In the genomic region with DNA sequence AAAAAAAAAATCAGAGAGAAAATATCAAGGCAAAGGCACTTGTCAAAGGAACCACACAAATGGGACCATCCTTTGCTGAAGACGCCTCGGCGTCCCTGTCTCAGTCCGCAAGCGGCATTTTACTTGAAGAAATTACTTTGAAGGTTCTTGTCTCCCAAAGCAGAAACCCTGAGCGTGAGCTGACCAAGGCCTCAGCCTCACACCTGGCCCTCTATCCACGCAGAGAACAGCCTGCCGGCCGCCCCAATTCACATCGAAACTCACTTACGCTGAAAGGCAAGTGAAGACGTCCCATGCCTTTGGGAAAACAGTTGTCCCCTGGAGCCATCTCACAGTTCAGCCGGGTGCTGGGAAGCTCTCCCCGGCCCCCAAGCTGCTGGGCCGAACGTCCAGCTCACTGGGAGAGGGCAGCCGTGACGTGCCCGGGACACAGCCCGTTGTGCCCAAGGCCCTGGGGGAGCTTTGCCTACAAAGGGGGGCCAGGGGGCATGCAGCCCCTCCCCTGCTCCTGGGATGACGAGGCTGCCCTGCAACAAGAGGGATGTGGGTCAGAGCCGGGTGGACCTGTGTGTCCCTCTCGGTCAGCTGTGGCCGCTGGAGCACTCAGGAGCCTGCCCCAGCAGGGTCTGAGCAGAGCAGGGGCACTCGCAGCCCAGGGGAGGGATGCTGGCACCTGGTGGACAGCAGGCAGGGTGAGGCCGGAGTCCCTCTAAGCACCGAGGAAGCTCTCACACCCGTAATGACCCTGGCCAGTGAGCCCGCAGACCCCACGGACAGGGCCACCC, we compare ENCODE assay signal across 3 cellular contexts.
TF ChIP-seq lines count a peak whose summit lies in the region.

No MANE protein-coding gene starts in this region.

TF ChIP-seq in SK-N-SH treated with all-trans-retinoic acid at 6 μM for 48 hours, 23 proteins besides CTCF, POLR2A, EP300 and RAD21:
- TF ChIP-seq, protein P1, sequence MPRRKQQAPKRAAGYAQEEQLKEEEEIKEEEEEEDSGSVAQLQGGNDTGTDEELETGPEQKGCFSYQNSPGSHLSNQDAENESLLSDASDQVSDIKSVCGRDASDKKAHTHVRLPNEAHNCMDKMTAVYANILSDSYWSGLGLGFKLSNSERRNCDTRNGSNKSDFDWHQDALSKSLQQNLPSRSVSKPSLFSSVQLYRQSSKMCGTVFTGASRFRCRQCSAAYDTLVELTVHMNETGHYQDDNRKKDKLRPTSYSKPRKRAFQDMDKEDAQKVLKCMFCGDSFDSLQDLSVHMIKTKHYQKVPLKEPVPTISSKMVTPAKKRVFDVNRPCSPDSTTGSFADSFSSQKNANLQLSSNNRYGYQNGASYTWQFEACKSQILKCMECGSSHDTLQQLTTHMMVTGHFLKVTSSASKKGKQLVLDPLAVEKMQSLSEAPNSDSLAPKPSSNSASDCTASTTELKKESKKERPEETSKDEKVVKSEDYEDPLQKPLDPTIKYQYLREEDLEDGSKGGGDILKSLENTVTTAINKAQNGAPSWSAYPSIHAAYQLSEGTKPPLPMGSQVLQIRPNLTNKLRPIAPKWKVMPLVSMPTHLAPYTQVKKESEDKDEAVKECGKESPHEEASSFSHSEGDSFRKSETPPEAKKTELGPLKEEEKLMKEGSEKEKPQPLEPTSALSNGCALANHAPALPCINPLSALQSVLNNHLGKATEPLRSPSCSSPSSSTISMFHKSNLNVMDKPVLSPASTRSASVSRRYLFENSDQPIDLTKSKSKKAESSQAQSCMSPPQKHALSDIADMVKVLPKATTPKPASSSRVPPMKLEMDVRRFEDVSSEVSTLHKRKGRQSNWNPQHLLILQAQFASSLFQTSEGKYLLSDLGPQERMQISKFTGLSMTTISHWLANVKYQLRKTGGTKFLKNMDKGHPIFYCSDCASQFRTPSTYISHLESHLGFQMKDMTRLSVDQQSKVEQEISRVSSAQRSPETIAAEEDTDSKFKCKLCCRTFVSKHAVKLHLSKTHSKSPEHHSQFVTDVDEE (CRISPR knock-in tag; IDR thresholded peaks at IDR 0.05): no peak
- no peak for TF ChIP-seq GLIS3 (CRISPR knock-in tag; IDR thresholded peaks at IDR 0.05)
- TF ChIP-seq TOX (CRISPR knock-in tag; IDR thresholded peaks at IDR 0.05; ENCODE audit: borderline replicate concordance): no peak
- TF ChIP-seq, protein P2, sequence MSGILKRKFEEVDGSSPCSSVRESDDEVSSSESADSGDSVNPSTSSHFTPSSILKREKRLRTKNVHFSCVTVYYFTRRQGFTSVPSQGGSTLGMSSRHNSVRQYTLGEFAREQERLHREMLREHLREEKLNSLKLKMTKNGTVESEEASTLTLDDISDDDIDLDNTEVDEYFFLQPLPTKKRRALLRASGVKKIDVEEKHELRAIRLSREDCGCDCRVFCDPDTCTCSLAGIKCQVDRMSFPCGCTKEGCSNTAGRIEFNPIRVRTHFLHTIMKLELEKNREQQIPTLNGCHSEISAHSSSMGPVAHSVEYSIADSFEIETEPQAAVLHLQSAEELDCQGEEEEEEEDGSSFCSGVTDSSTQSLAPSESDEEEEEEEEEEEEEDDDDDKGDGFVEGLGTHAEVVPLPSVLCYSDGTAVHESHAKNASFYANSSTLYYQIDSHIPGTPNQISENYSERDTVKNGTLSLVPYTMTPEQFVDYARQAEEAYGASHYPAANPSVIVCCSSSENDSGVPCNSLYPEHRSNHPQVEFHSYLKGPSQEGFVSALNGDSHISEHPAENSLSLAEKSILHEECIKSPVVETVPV (CRISPR knock-in tag; IDR thresholded peaks at IDR 0.05): no peak
- no peak for TF ChIP-seq ARNTL (CRISPR knock-in tag; IDR thresholded peaks at IDR 0.05; ENCODE audit: borderline replicate concordance, low read depth)
- no peak for TF ChIP-seq CSDC2 (CRISPR knock-in tag; IDR thresholded peaks at IDR 0.05)
- TF ChIP-seq ZFP30 (CRISPR knock-in tag; IDR thresholded peaks at IDR 0.05): no peak
- no peak for TF ChIP-seq RARB (CRISPR knock-in tag; IDR thresholded peaks at IDR 0.05)
- no peak for TF ChIP-seq ISL1 (CRISPR knock-in tag; IDR thresholded peaks at IDR 0.05)
- no peak for TF ChIP-seq PPARA (CRISPR knock-in tag; IDR thresholded peaks at IDR 0.05; ENCODE audit: borderline replicate concordance)

TF ChIP-seq in SK-N-SH, 30 proteins besides CTCF, POLR2A, EP300 and RAD21:
- TF ChIP-seq MEF2A (IDR thresholded peaks at IDR 0.05; ENCODE audit: borderline replicate concordance, low read depth) (no peak), TCF12 (IDR thresholded peaks at IDR 0.05) (no peak), POLR2AphosphoS5 (IDR thresholded peaks at IDR 0.05; ENCODE audit: low read depth, low read length) (no peak), RCOR1 (IDR thresholded peaks at IDR 0.05; ENCODE audit: low read length) (no peak), GATA2 (CRISPR knock-in tag; IDR thresholded peaks at IDR 0.05) (no peak), TEAD4 (IDR thresholded peaks at IDR 0.05; ENCODE audit: borderline replicate concordance, insufficient read depth) (no peak), ELF1 (IDR thresholded peaks at IDR 0.05) (no peak), RFX5 (IDR thresholded peaks at IDR 0.05; ENCODE audit: low read length) (no peak), EZH2phosphoT487 (IDR thresholded peaks at IDR 0.05; ENCODE audit: borderline replicate concordance, low read depth) (no peak), TAF1 (IDR thresholded peaks at IDR 0.05; ENCODE audit: borderline replicate concordance, low read depth, low read length) (no peak), GABPA (IDR thresholded peaks at IDR 0.05; ENCODE audit: low read depth) (no peak), CHD2 (IDR thresholded peaks at IDR 0.05; ENCODE audit: low read length, partially characterized antibody) (no peak), NRF1 (IDR thresholded peaks at IDR 0.05; ENCODE audit: low read depth, low read length) (no peak), SMC3 (IDR thresholded peaks at IDR 0.05; ENCODE audit: low read depth, low read length) (no peak), MXI1 (IDR thresholded peaks at IDR 0.05; ENCODE audit: low read depth, low read length) (no peak)
- TF ChIP-seq, protein P3, sequence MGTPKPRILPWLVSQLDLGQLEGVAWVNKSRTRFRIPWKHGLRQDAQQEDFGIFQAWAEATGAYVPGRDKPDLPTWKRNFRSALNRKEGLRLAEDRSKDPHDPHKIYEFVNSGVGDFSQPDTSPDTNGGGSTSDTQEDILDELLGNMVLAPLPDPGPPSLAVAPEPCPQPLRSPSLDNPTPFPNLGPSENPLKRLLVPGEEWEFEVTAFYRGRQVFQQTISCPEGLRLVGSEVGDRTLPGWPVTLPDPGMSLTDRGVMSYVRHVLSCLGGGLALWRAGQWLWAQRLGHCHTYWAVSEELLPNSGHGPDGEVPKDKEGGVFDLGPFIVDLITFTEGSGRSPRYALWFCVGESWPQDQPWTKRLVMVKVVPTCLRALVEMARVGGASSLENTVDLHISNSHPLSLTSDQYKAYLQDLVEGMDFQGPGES (IDR thresholded peaks at IDR 0.05; ENCODE audit: low read depth, low read length): no peak
- TF ChIP-seq, protein P4, sequence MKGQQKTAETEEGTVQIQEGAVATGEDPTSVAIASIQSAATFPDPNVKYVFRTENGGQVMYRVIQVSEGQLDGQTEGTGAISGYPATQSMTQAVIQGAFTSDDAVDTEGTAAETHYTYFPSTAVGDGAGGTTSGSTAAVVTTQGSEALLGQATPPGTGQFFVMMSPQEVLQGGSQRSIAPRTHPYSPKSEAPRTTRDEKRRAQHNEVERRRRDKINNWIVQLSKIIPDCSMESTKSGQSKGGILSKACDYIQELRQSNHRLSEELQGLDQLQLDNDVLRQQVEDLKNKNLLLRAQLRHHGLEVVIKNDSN (IDR thresholded peaks at IDR 0.05; ENCODE audit: borderline replicate concordance, low read depth): no peak
- TF ChIP-seq, protein P5, sequence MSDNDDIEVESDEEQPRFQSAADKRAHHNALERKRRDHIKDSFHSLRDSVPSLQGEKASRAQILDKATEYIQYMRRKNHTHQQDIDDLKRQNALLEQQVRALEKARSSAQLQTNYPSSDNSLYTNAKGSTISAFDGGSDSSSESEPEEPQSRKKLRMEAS (IDR thresholded peaks at IDR 0.05; ENCODE audit: low read depth): no peak
- TF ChIP-seq, protein P6, sequence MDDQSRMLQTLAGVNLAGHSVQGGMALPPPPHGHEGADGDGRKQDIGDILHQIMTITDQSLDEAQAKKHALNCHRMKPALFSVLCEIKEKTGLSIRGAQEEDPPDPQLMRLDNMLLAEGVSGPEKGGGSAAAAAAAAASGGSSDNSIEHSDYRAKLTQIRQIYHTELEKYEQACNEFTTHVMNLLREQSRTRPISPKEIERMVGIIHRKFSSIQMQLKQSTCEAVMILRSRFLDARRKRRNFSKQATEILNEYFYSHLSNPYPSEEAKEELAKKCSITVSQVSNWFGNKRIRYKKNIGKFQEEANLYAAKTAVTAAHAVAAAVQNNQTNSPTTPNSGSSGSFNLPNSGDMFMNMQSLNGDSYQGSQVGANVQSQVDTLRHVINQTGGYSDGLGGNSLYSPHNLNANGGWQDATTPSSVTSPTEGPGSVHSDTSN (IDR thresholded peaks at IDR 0.05): no peak
- TF ChIP-seq, protein P7, sequence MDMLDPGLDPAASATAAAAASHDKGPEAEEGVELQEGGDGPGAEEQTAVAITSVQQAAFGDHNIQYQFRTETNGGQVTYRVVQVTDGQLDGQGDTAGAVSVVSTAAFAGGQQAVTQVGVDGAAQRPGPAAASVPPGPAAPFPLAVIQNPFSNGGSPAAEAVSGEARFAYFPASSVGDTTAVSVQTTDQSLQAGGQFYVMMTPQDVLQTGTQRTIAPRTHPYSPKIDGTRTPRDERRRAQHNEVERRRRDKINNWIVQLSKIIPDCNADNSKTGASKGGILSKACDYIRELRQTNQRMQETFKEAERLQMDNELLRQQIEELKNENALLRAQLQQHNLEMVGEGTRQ (IDR thresholded peaks at IDR 0.05; ENCODE audit: borderline replicate concordance, low read depth, low read length): no peak

TF ChIP-seq in H1, 55 proteins besides CTCF, POLR2A, EP300 and RAD21:
- TF ChIP-seq PHF8 (conservative IDR thresholded peaks at IDR 0.05; ENCODE audit: low read depth, low read length) (no peak), CREB1 (IDR thresholded peaks at IDR 0.05) (no peak), RXRA (IDR thresholded peaks at IDR 0.05; ENCODE audit: insufficient read depth, low read depth, low read length) (no peak), KDM4A (IDR thresholded peaks at IDR 0.05; ENCODE audit: low read depth, low read length, severe bottlenecking) (no peak), RFX5 (IDR thresholded peaks at IDR 0.05; ENCODE audit: borderline replicate concordance, low read depth, low read length) (no peak), SIX5 (IDR thresholded peaks at IDR 0.05; ENCODE audit: low read depth, low read length) (no peak), KDM1A (IDR thresholded peaks at IDR 0.05; ENCODE audit: borderline replicate concordance, low read length) (no peak), KDM5A (IDR thresholded peaks at IDR 0.05; ENCODE audit: low read length) (no peak), RBBP5 (IDR thresholded peaks at IDR 0.05; ENCODE audit: borderline replicate concordance, low read depth, low read length) (no peak), GTF2F1 (IDR thresholded peaks at IDR 0.05; ENCODE audit: borderline replicate concordance, low read depth, low read length) (no peak), SIN3A (conservative IDR thresholded peaks at IDR 0.05 in 1 of 2, IDR thresholded peaks at IDR 0.05 in 1 of 2; ENCODE audit: low read depth in 1 of 2, low read length in 2 of 2) (no peak), BRCA1 (IDR thresholded peaks at IDR 0.05; ENCODE audit: low read depth, low read length) (no peak), SP1 (IDR thresholded peaks at IDR 0.05; ENCODE audit: low read depth, low read length) (no peak), JUN (IDR thresholded peaks at IDR 0.05; ENCODE audit: low read depth, low read length) (no peak)
- TF ChIP-seq, protein P8, sequence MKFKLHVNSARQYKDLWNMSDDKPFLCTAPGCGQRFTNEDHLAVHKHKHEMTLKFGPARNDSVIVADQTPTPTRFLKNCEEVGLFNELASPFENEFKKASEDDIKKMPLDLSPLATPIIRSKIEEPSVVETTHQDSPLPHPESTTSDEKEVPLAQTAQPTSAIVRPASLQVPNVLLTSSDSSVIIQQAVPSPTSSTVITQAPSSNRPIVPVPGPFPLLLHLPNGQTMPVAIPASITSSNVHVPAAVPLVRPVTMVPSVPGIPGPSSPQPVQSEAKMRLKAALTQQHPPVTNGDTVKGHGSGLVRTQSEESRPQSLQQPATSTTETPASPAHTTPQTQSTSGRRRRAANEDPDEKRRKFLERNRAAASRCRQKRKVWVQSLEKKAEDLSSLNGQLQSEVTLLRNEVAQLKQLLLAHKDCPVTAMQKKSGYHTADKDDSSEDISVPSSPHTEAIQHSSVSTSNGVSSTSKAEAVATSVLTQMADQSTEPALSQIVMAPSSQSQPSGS (IDR thresholded peaks at IDR 0.05; ENCODE audit: low read length): no peak
- TF ChIP-seq, protein P5 (IDR thresholded peaks at IDR 0.05): no peak
